ENCODE assay signal across 14 cellular contexts in genomic region chr16:68384293-68385255, GRCh38.
DNase-seq lines count a peak whose midpoint lies in the region; ATAC-seq, FAIRE-seq and TF ChIP-seq lines count a peak whose summit lies in the region.
"Had no signal": no experiment of that assay in that cellular context is flagged by ENCODE, and none has a peak within 500 bp of the region (broad histone marks: within the 10 kb centered on the region; RNA-seq: fewer than 3 reads in every experiment).

No MANE protein-coding gene starts in this region.

- H3K36me3 Mint-ChIP-seq in CD4-positive, CD25-positive, alpha-beta regulatory T cell = no peaks in the 10 kb centered on the region
- H3K36me3 Mint-ChIP-seq: activated naive CD8-positive, alpha-beta T cell; naive thymus-derived CD4-positive, alpha-beta T cell had no signal

- no peaks in the 10 kb centered on the region for H3K9me3 Mint-ChIP-seq in CD4-positive, CD25-positive, alpha-beta regulatory T cell
- H3K9me3 Mint-ChIP-seq: naive thymus-derived CD4-positive, alpha-beta T cell had no signal

- H3K4me3 Mint-ChIP-seq in CD4-positive, CD25-positive, alpha-beta regulatory T cell = no peak overlapping the region
- H3K4me3 Mint-ChIP-seq: activated naive CD8-positive, alpha-beta T cell; naive thymus-derived CD4-positive, alpha-beta T cell had no signal

- peaks cover 0 to 26% (median 10%) of the 10 kb centered on the region in 4 donors for H3K4me1 Mint-ChIP-seq in CD4-positive, CD25-positive, alpha-beta regulatory T cell

- peak overlapping the region in 2 of 3 donors; percentile 23 to 67 for H3K27ac Mint-ChIP-seq in CD4-positive, CD25-positive, alpha-beta regulatory T cell
- H3K27ac Mint-ChIP-seq: activated naive CD8-positive, alpha-beta T cell had no signal

- TF ChIP-seq EP300 in HepG2 (IDR thresholded peaks at IDR 0.05; ENCODE audit: low read depth in 2 of 2, low read length in 2 of 2) (no peak), HepG2 (CRISPR knock-in tag; IDR thresholded peaks at IDR 0.05; ENCODE audit: borderline replicate concordance) (no peak)

- FAIRE-seq in HepG2 (lab: Jason Lieb, UNC) = no peak
- FAIRE-seq: keratinocyte, urothelium cell line had no signal

- H3K4me3 ChIP-seq in CD4-positive, CD25-positive, alpha-beta regulatory T cell (ENCODE audit: low read depth, low read length) = no peak overlapping the region
- H3K4me3 ChIP-seq in HepG2 (replicated peaks in 1 of 3; ENCODE audit: insufficient read depth in 1 of 3, low read depth in 2 of 3, low read length in 3 of 3) = no peak overlapping the region
- H3K4me3 ChIP-seq: skin epidermis had no signal

- in situ Hi-C loops in HepG2 (cut with HindIII; ENCODE audit: extremely low pct_ligation_motif_present, low pct_unique_long_range_greater_than_20kb) = no loop called here

- peak; percentile 62 for TF ChIP-seq CTCF in HepG2 (CRISPR knock-in tag; IDR thresholded peaks at IDR 0.05)

- H3K4me2 ChIP-seq in HepG2 (ENCODE audit: low read depth, low read length) = no peak overlapping the region

- no peaks in the 10 kb centered on the region for H3K36me3 ChIP-seq in CD4-positive, CD25-positive, alpha-beta regulatory T cell (ENCODE audit: control insufficient read depth, insufficient read depth, low read length)
- H3K36me3 ChIP-seq in HepG2 (replicated peaks in 1 of 2; ENCODE audit: control insufficient read depth in 1 of 2, insufficient read depth in 2 of 2, low read length in 2 of 2) = no peaks in the 10 kb centered on the region

- no peaks in the 10 kb centered on the region for H4K20me1 ChIP-seq in HepG2 (ENCODE audit: insufficient read depth, low read length)

- H3K27me3 ChIP-seq in CD4-positive, CD25-positive, alpha-beta regulatory T cell (ENCODE audit: control insufficient read depth, insufficient read depth, low read length) = no peaks in the 10 kb centered on the region
- H3K27me3 ChIP-seq in HepG2 (ENCODE audit: control insufficient read depth in 1 of 2, insufficient read depth in 2 of 2, low read length in 2 of 2) = peaks cover 0 to 30% of the 10 kb centered on the region in 2 experiments; a peak in 4 of 5 replicates

- no peaks in the 10 kb centered on the region for H3K9me3 ChIP-seq in CD4-positive, CD25-positive, alpha-beta regulatory T cell (ENCODE audit: control insufficient read depth in 2 of 2, low read length in 2 of 2)
- no peaks in the 10 kb centered on the region for H3K9me3 ChIP-seq in HepG2 (ENCODE audit: low read length)

- no peak for TF ChIP-seq POLR2A in HepG2 (IDR thresholded peaks at IDR 0.05; ENCODE audit: insufficient read depth in 1 of 2, low read depth in 2 of 2, low read length in 2 of 2)

- no peak overlapping the region for H3K9ac ChIP-seq in HepG2 (ENCODE audit: insufficient read depth, low read depth, low read length)

- BruUV-seq in HepG2 (replicated peaks; lab: Mats Ljungman, UMichigan) = no TSS peak

- intact Hi-C loops in HepG2 (cut with micrococcal nuclease; ENCODE audit: unreplicated experiment) = loop anchor here (10.0 kb wide), 1 partner anchor 60 kb away; the partner anchor contains the start of gene SMPD3

- H3K79me2 ChIP-seq in HepG2 (ENCODE audit: insufficient read depth, low read length) = no peaks in the 10 kb centered on the region

- ATAC-seq in CD4-positive, CD25-positive, alpha-beta regulatory T cell (ENCODE audit: low read depth in 2 of 2) = no peak
- ATAC-seq in GM19395 (IDR thresholded peaks at IDR 0.05; ENCODE audit: unreplicated experiment) (peak; percentile 60), HepG2 (peak; percentile 35), GM18520 (IDR thresholded peaks at IDR 0.05; ENCODE audit: unreplicated experiment) (no peak)
- ATAC-seq: naive thymus-derived CD4-positive, alpha-beta T cell had no signal

- no peak for DNase-seq in CD4-positive, CD25-positive, alpha-beta regulatory T cell
- DNase-seq in NCI-H69 (lab: John Stamatoyannopoulos, UW) = peak; percentile 85
- DNase-seq in HepG2 (ENCODE audit: low spot score) = no peak
- no peak for DNase-seq in NCI-H1694 treated with DMSO at 0.1 percent for 48 hours (lab: John Stamatoyannopoulos, UW)
- no peak for DNase-seq in DMS 273 treated with DMSO at 0.1 percent for 48 hours (lab: John Stamatoyannopoulos, UW)
- DNase-seq in activated naive CD4-positive, alpha-beta T cell treated with anti-CD3 and anti-CD28 coated beads, Interleukin-2, amount 50 U/mL, for 16 hours = no peak
- DNase-seq: GF-D8 had no signal

- peaks cover 10% of the 10 kb centered on the region for H3K4me1 ChIP-seq in CD4-positive, CD25-positive, alpha-beta regulatory T cell (ENCODE audit: control insufficient read depth, insufficient read depth, low read length, poor library complexity, severe bottlenecking)
- peaks cover 28% of the 10 kb centered on the region for H3K4me1 ChIP-seq in HepG2 (ENCODE audit: insufficient read depth, low read length)

- POLR2A ChIA-PET in HepG2 (lab: Yijun Ruan, JAX) = no interaction called here

- TF ChIP-seq RAD21 in HepG2 (CRISPR knock-in tag; IDR thresholded peaks at IDR 0.05) = no peak

- WGBS in HepG2 (ENCODE audit: low lambda C conversion rate) = 39% methylated on average over 8 of the region's 8 CpGs

- no peak overlapping the region for H2AFZ ChIP-seq in HepG2 (ENCODE audit: low read length)

- no peaks in the 10 kb centered on the region for H3K27me3 Mint-ChIP-seq in CD4-positive, CD25-positive, alpha-beta regulatory T cell
- H3K27me3 Mint-ChIP-seq: activated naive CD8-positive, alpha-beta T cell had no signal

- H3K27ac ChIP-seq in CD4-positive, CD25-positive, alpha-beta regulatory T cell (ENCODE audit: insufficient read depth, low read length, poor library complexity, severe bottlenecking) = no peak overlapping the region
- no peak overlapping the region for H3K27ac ChIP-seq in HepG2 (ENCODE audit: extremely low read length, insufficient read depth, low read length)
- H3K27ac ChIP-seq: skin epidermis had no signal

- CTCF ChIA-PET in HepG2 (lab: Yijun Ruan, JAX; ENCODE audit: low intra/inter-chr PET ratio, low total read pairs) = no interaction called here

TF ChIP-seq in HepG2, 621 proteins besides CTCF, POLR2A, EP300 and RAD21:
- TF ChIP-seq STAG1 (CRISPR knock-in tag; IDR thresholded peaks at IDR 0.05) = peak; percentile 25; the same call in 1 of the 2 replicates
- peak; percentile 10; the same call in 1 of the 2 replicates for TF ChIP-seq CEBPB (IDR thresholded peaks at IDR 0.05; ENCODE audit: borderline replicate concordance, low read depth, low read length)
- no peak for TF ChIP-seq ZNF235 (CRISPR knock-in tag; IDR thresholded peaks at IDR 0.05; ENCODE audit: borderline replicate concordance)
- TF ChIP-seq MAFF (IDR thresholded peaks at IDR 0.05; ENCODE audit: low read depth, low read length) = peak; percentile 48
- peak; percentile 48 to 56; a peak in 3 of 4 replicates for TF ChIP-seq MAFK (conservative IDR thresholded peaks at IDR 0.05 in 1 of 2, IDR thresholded peaks at IDR 0.05 in 1 of 2; ENCODE audit: low read length in 2 of 2)
- no peak for TF ChIP-seq MNT (IDR thresholded peaks at IDR 0.05)
- no peak for TF ChIP-seq KDM2A (CRISPR knock-in tag; IDR thresholded peaks at IDR 0.05; ENCODE audit: borderline replicate concordance, low read depth)
- no peak for TF ChIP-seq ADNP (CRISPR knock-in tag; IDR thresholded peaks at IDR 0.05)
- TF ChIP-seq ZNF276 (CRISPR knock-in tag; IDR thresholded peaks at IDR 0.05; ENCODE audit: low read depth) = no peak
- no peak for TF ChIP-seq MIER3 (CRISPR knock-in tag; IDR thresholded peaks at IDR 0.05; ENCODE audit: borderline replicate concordance)

Comparison
In these comparisons a context has a peak if more than half of its experiments do, and no peak if none do; other contexts are left out.
1. ATAC-seq: peak in GM19395 (single experiment) and HepG2 (single experiment); none in CD4-positive, CD25-positive, alpha-beta regulatory T cell (0 of 2) and GM18520 (single experiment).